ENCODE assay signal across 21 cellular contexts in the genomic region with DNA sequence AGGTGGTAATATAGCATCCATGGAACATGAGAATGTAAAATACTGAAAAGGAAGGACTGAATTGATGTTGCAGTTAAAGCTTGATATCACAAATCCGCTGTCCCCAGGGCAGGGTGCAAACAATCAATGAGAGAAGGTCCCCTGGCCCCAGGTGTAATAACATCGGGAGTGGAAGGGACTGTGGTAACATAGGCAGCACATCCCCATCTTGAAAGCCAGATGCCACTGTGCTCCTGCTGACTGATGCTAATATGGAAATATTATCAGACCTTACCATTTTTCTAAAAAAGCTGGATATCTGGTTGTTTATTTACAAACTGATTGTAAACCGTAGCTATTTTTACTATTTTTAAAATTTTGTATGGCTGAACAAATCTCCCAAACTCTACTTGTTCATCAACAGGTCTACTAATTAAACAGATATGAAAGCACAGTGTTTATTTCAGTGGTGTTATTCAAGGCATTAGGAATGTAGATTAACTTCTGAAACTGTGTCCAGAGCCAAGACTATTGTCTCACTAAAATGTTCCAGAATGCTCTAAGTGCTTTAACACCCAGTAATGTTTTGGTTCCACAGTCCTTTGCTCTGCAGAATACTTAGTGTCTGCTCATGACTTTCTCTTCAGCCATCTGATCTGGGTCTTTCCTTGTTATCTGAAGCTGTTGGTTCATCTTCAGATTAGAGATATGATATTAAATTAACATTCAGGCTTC.
"Had no signal": no experiment of that assay in that cellular context is flagged by ENCODE, and none has a peak within 500 bp of the region (broad histone marks: within the 10 kb centered on the region; RNA-seq: fewer than 3 reads in every experiment).

No MANE protein-coding gene starts in this region.

- H3K4me3 ChIP-seq: cardiac muscle cell, SJCRH30 had no signal

- ATAC-seq: activated CD8-positive, alpha-beta T cell treated with anti-CD3 and anti-CD28 coated beads, Interleukin-2, amount 10 ng/mL, durations not matched to agents 7 days and 5 days had no signal

- H3K36me3 Mint-ChIP-seq: activated naive CD8-positive, alpha-beta T cell had no signal

- DNase-seq: activated CD4-positive, alpha-beta T cell treated with anti-CD3 and anti-CD28 coated beads for 48 hours; activated CD4-positive, alpha-beta T cell treated with anti-CD3 and anti-CD28 coated beads, Interleukin-2, amount 50 U/mL, for 4 hours; activated CD4-positive, CD25-positive, alpha-beta regulatory T cell treated with anti-CD3 and anti-CD28 coated beads, Interleukin-2, amount 50 U/mL, for 72 hours; activated CD8-positive, alpha-beta T cell treated with anti-CD3 and anti-CD28 coated beads, Interleukin-2, amount 10 ng/mL, durations not matched to agents 7 days and 5 days; activated effector memory CD4-positive, alpha-beta T cell treated with Interleukin-2 at 50 U/mL for 16 hours; activated naive CD4-positive, alpha-beta T cell treated with Interleukin-2 at 50 U/mL for 16 hours; activated T-cell treated with anti-CD3 and anti-CD28 coated beads, Interleukin-2, amount 50 U/mL, for 24 hours; amygdala; brain microvascular endothelial cell; Karpas-422; MM.1S; NCI-H1105; NCI-H1436; NCI-H1694 treated with DMSO at 0.1 percent for 48 hours; NCI-H2081; NCI-H510A treated with DMSO at 0.1 percent for 48 hours; SJCRH30 had no signal

- H3K27me3 ChIP-seq: brain microvascular endothelial cell, cardiac muscle cell had no signal

- H3K36me3 ChIP-seq: brain microvascular endothelial cell, cardiac muscle cell, SJCRH30 had no signal

- H3K27ac Mint-ChIP-seq: activated CD8-positive, alpha-beta T cell treated with anti-CD3 and anti-CD28 coated beads, Interleukin-2, amount 10 ng/mL, durations not matched to agents 7 days and 5 days; activated naive CD8-positive, alpha-beta T cell; activated T-cell treated with anti-CD3 and anti-CD28 coated beads, Interleukin-2, amount 50 U/mL, for 24 hours; activated T-helper 1 cell treated with anti-CD3 and anti-CD28 coated beads, Interleukin-12 subunit alpha, Interleukin-12 subunit beta, Interleukin-2, Interleukin-4 antibody, amounts not matched to agents 30 ng/mL and 10 ng/mL and 1 ng/mL, durations not matched to agents 14 hours and 24 hours and 36 hours; T-helper 1 cell treated with Interleukin-12 subunit alpha and Interleukin-12 subunit beta and Interleukin-4 antibody, amounts not matched to agents 30 μg/mL and 1 μg/mL, for 36 hours had no signal

- H3K9me3 ChIP-seq: SJCRH30 had no signal

- H3K27ac ChIP-seq: cardiac muscle cell, SJCRH30 had no signal

- H3K4me1 ChIP-seq: SJCRH30 had no signal

- H3K4me3 Mint-ChIP-seq: activated CD8-positive, alpha-beta T cell treated with anti-CD3 and anti-CD28 coated beads, Interleukin-2, amount 10 ng/mL, durations not matched to agents 7 days and 5 days; activated naive CD8-positive, alpha-beta T cell; activated T-cell treated with anti-CD3 and anti-CD28 coated beads, Interleukin-2, amount 50 U/mL, for 24 hours; activated T-helper 1 cell treated with anti-CD3 and anti-CD28 coated beads, Interleukin-12 subunit alpha, Interleukin-12 subunit beta, Interleukin-2, Interleukin-4 antibody, amounts not matched to agents 30 ng/mL and 10 ng/mL and 1 ng/mL, durations not matched to agents 14 hours and 24 hours and 36 hours; T-helper 1 cell treated with Interleukin-12 subunit alpha and Interleukin-12 subunit beta and Interleukin-4 antibody, amounts not matched to agents 30 μg/mL and 1 μg/mL, for 36 hours had no signal

- H3K9me3 Mint-ChIP-seq: activated T-helper 1 cell treated with anti-CD3 and anti-CD28 coated beads, Interleukin-12 subunit alpha, Interleukin-12 subunit beta, Interleukin-2, Interleukin-4 antibody, amounts not matched to agents 30 ng/mL and 10 ng/mL and 1 ng/mL, durations not matched to agents 14 hours and 24 hours and 36 hours; T-helper 1 cell treated with Interleukin-12 subunit alpha and Interleukin-12 subunit beta and Interleukin-4 antibody, amounts not matched to agents 30 μg/mL and 1 μg/mL, for 36 hours had no signal

- H3K27me3 Mint-ChIP-seq: activated naive CD8-positive, alpha-beta T cell; activated T-cell treated with anti-CD3 and anti-CD28 coated beads, Interleukin-2, amount 50 U/mL, for 24 hours had no signal
